Comparison of ENCODE assay signal across 20 cellular contexts in genomic region chr2:233352141-233352842, GRCh38. TPM values are rescaled to one million over a fixed set of nuclear protein-coding genes. Genes with fewer than 3 reads are reported as not detected.
DNase-seq lines count a peak whose midpoint lies in the region; ATAC-seq and TF ChIP-seq lines count a peak whose summit lies in the region.
"Had no signal": no experiment of that assay in that cellular context is flagged by ENCODE, and none has a peak within 500 bp of the region (broad histone marks: within the 10 kb centered on the region; RNA-seq: fewer than 3 reads in every experiment).

No MANE protein-coding gene starts in this region.

- TF ChIP-seq CTCF in activated B cell treated with CpG ODN at 0.5 μM for 24 hours (IDR thresholded peaks at IDR 0.05) (no peak), type B pancreatic cell (conservative IDR thresholded peaks at IDR 0.05) (no peak)

- H3K4me1 Mint-ChIP-seq in activated naive CD8-positive, alpha-beta T cell (ENCODE audit: low read depth): peaks cover 58% of the 10 kb centered on the region
- H3K4me1 Mint-ChIP-seq in activated naive CD8-positive, alpha-beta T cell treated with anti-CD3 and anti-CD28 coated beads, Interleukin-2, amount 50 U/mL, for 24 hours: peaks cover 74% of the 10 kb centered on the region
- H3K4me1 Mint-ChIP-seq in activated B cell treated with CpG ODN at 0.5 μM for 24 hours (peaks cover 88% of the 10 kb centered on the region), type B pancreatic cell (ENCODE audit: unreplicated experiment) (peaks cover 44% of the 10 kb centered on the region)

- H3K36me3 Mint-ChIP-seq in activated naive CD8-positive, alpha-beta T cell: peaks cover 11% of the 10 kb centered on the region
- peaks cover 22% of the 10 kb centered on the region for H3K36me3 Mint-ChIP-seq in activated naive CD8-positive, alpha-beta T cell treated with anti-CD3 and anti-CD28 coated beads, Interleukin-2, amount 50 U/mL, for 24 hours (ENCODE audit: low read depth)
- peaks cover 23% of the 10 kb centered on the region for H3K36me3 Mint-ChIP-seq in activated B cell treated with CpG ODN at 0.5 μM for 24 hours (ENCODE audit: low read depth)
- peaks cover 9% of the 10 kb centered on the region for H3K36me3 Mint-ChIP-seq in type B pancreatic cell

- ATAC-seq in activated naive CD8-positive, alpha-beta T cell treated with anti-CD3 and anti-CD28 coated beads, Interleukin-2, amount 50 U/mL, for 24 hours: no peak
- ATAC-seq in activated B cell treated with CpG ODN at 0.5 μM for 24 hours (ENCODE audit: low read depth) (no peak), HG03457 (IDR thresholded peaks at IDR 0.05; ENCODE audit: unreplicated experiment) (no peak), HG02870 (IDR thresholded peaks at IDR 0.05; ENCODE audit: unreplicated experiment) (no peak)
- ATAC-seq: activated T-cell treated with anti-CD3 and anti-CD28 coated beads, Interleukin-2, amount 50 U/mL, for 4 hours had no signal

- CTCF ChIA-PET in activated B cell treated with CpG ODN at 0.5 μM for 24 hours (lab: Charles Lee): interaction anchor here (1.5 kb wide), 1 partner anchor 20 kb away, joined by 3 read pairs; no protein-coding TSS in a partner anchor

- H3K9me3 Mint-ChIP-seq in activated naive CD8-positive, alpha-beta T cell (ENCODE audit: low read depth): no peaks in the 10 kb centered on the region
- H3K9me3 Mint-ChIP-seq in activated naive CD8-positive, alpha-beta T cell treated with anti-CD3 and anti-CD28 coated beads, Interleukin-2, amount 50 U/mL, for 24 hours: no peaks in the 10 kb centered on the region
- no peaks in the 10 kb centered on the region for H3K9me3 Mint-ChIP-seq in activated B cell treated with CpG ODN at 0.5 μM for 24 hours
- H3K9me3 Mint-ChIP-seq in type B pancreatic cell: no peaks in the 10 kb centered on the region
- H3K9me3 Mint-ChIP-seq: activated T-cell treated with anti-CD3 and anti-CD28 coated beads, Interleukin-2, amount 50 U/mL, for 4 hours had no signal

- no peaks in the 10 kb centered on the region for H3K27me3 Mint-ChIP-seq in activated naive CD8-positive, alpha-beta T cell
- H3K27me3 Mint-ChIP-seq in activated naive CD8-positive, alpha-beta T cell treated with anti-CD3 and anti-CD28 coated beads, Interleukin-2, amount 50 U/mL, for 24 hours: no peaks in the 10 kb centered on the region
- H3K27me3 Mint-ChIP-seq in activated B cell treated with CpG ODN at 0.5 μM for 24 hours (no peaks in the 10 kb centered on the region), type B pancreatic cell (peaks cover 65% of the 10 kb centered on the region)

- POLR2A ChIA-PET in activated B cell treated with CpG ODN at 0.5 μM for 24 hours (lab: Charles Lee): interaction anchor here (1.3 to 6.1 kb wide), 5 partner anchors 14 to 31 kb away, joined by 4 to 93 read pairs (median 15); no protein-coding TSS in a partner anchor

- intact Hi-C loops in activated B cell treated with CpG ODN at 0.5 μM for 24 hours (cut with micrococcal nuclease): loop anchor here (5.0 kb wide), 1 partner anchor 55 kb away; no protein-coding TSS in a partner anchor

- no peak for DNase-seq in activated naive CD8-positive, alpha-beta T cell treated with anti-CD3 and anti-CD28 coated beads, Interleukin-2, amount 50 U/mL, for 24 hours
- no peak for DNase-seq in activated B cell treated with CpG ODN at 0.5 μM for 24 hours
- peak; percentile 76 for DNase-seq in mesenteric fat pad (ENCODE audit: low spot score)
- no peak for DNase-seq in type B pancreatic cell (ENCODE audit: extremely low spot score, unreplicated experiment)
- no peak for DNase-seq in foreskin melanocyte
- DNase-seq: ACHN; activated CD4-positive, alpha-beta T cell treated with anti-CD3 and anti-CD28 coated beads, Interleukin-2, amount 50 U/mL, for 4 hours; activated T-cell treated with anti-CD3 and anti-CD28 coated beads, Interleukin-2, amount 50 U/mL, for 4 hours; caudate nucleus; effector memory CD4-positive, alpha-beta T cell; GOT3; mammary epithelial cell; NCI-H1930; stimulated activated CD4-positive, alpha-beta T cell treated with anti-CD3 and anti-CD28 coated beads, Interleukin-15, amount 100 ng/mL, for 24 hours; thyroid gland had no signal

- no peak overlapping the region for H3K27ac Mint-ChIP-seq in activated naive CD8-positive, alpha-beta T cell
- no peak overlapping the region for H3K27ac Mint-ChIP-seq in activated naive CD8-positive, alpha-beta T cell treated with anti-CD3 and anti-CD28 coated beads, Interleukin-2, amount 50 U/mL, for 24 hours
- H3K27ac Mint-ChIP-seq in activated B cell treated with CpG ODN at 0.5 μM for 24 hours: peak overlapping the region; percentile 100
- H3K27ac Mint-ChIP-seq in type B pancreatic cell: no peak overlapping the region

- peak overlapping the region; percentile 56 for H3K4me3 Mint-ChIP-seq in activated naive CD8-positive, alpha-beta T cell
- H3K4me3 Mint-ChIP-seq in activated naive CD8-positive, alpha-beta T cell treated with anti-CD3 and anti-CD28 coated beads, Interleukin-2, amount 50 U/mL, for 24 hours: no peak overlapping the region
- H3K4me3 Mint-ChIP-seq in activated B cell treated with CpG ODN at 0.5 μM for 24 hours: peak overlapping the region; percentile 93
- H3K4me3 Mint-ChIP-seq in type B pancreatic cell: peak overlapping the region; percentile 62
- H3K4me3 Mint-ChIP-seq: activated T-cell treated with anti-CD3 and anti-CD28 coated beads, Interleukin-2, amount 50 U/mL, for 4 hours had no signal

RNA-seq across cellular contexts. Expression of gene DGKD, which starts 2.0 kb away (rescaled TPM):
- total RNA-seq in activated B cell treated with CpG ODN at 0.5 μM for 24 hours (140 and 188 TPM in 2 replicates), mesenteric fat pad (67.2 TPM), type B pancreatic cell (ENCODE audit: low replicate concordance) (32.2 and 72.5 TPM in 2 replicates)

RNA-seq across cellular contexts. Expression of gene SAG, which starts 44.7 kb away (rescaled TPM):
- total RNA-seq in activated B cell treated with CpG ODN at 0.5 μM for 24 hours (0.04 TPM in 1 of 2 replicates, not detected in the other), mesenteric fat pad (not detected), type B pancreatic cell (ENCODE audit: low replicate concordance) (0.43 TPM in 1 of 2 replicates, not detected in the other)
- total RNA-seq: activated T-cell treated with anti-CD3 and anti-CD28 coated beads, Interleukin-2, amount 50 U/mL, for 4 hours; adrenal gland; mammary epithelial cell; NCI-H460 had no signal
